ENCODE assay signal across 12 cellular contexts in genomic region chr16:67862623-67863583, GRCh38. TPM values are rescaled to one million over a fixed set of nuclear protein-coding genes. Genes with fewer than 3 reads are reported as not detected.
DNase-seq lines count a peak whose midpoint lies in the region; ATAC-seq, FAIRE-seq and TF ChIP-seq lines count a peak whose summit lies in the region.
"Had no signal": no experiment of that assay in that cellular context is flagged by ENCODE, and none has a peak within 500 bp of the region (broad histone marks: within the 10 kb centered on the region; RNA-seq: fewer than 3 reads in every experiment).

No MANE protein-coding gene starts in this region.

- DNase-seq in AG08395 (ENCODE audit: low spot score) (peak; percentile 34), astrocyte (ENCODE audit: low read depth) (peak; percentile 50), heart left ventricle (peak; percentile 82 to 92 (median 88)), posterior vena cava (ENCODE audit: low spot score) (peak; percentile 94), NCI-H146 treated with DMSO at 0.1 percent for 48 hours (lab: John Stamatoyannopoulos, UW; ENCODE audit: unreplicated experiment) (no peak)
- DNase-seq: activated CD4-positive, alpha-beta T cell treated with anti-CD3 and anti-CD28 coated beads, Interleukin-2, amount 50 U/mL, for 48 hours; COR-L47; RPMI8226 had no signal

- peaks cover 22% of the 10 kb centered on the region for H3K36me3 Mint-ChIP-seq in astrocyte (ENCODE audit: low read depth, unreplicated experiment)

- H2AFZ ChIP-seq in astrocyte (ENCODE audit: low read depth, low read length) = no peak overlapping the region

- peak overlapping the region; percentile 60 for H3K9ac ChIP-seq in astrocyte (ENCODE audit: low read length)

- FAIRE-seq in astrocyte (lab: Jason Lieb, UNC) = peak; percentile 23

- WGBS in heart left ventricle, 4 donors = 15 to 35% (median 33%) methylated on average over 9 to 11 of the region's 11 CpGs

- no peak overlapping the region for H3K4me3 ChIP-seq in astrocyte (ENCODE audit: insufficient read depth, low read depth, low read length)
- H3K4me3 ChIP-seq in heart left ventricle = peak overlapping the region in 6 of 12 donors; percentile 8 to 25 (median 18)

- TF ChIP-seq CTCF in astrocyte (IDR thresholded peaks at IDR 0.05; ENCODE audit: insufficient read depth, low read depth, low read length) (no peak), heart left ventricle (IDR thresholded peaks at IDR 0.05) (no peak)

- peak overlapping the region; percentile 80 for H3K4me2 ChIP-seq in astrocyte (ENCODE audit: low read length)

- TF ChIP-seq POLR2A in heart left ventricle (IDR thresholded peaks at IDR 0.05) = peak in 1 of 2 donors; percentile 48

- peaks cover 42% of the 10 kb centered on the region for H3K4me1 Mint-ChIP-seq in astrocyte (ENCODE audit: low read depth, unreplicated experiment)

- ATAC-seq in heart left ventricle = peak; percentile 88 to 97 (median 94)
- ATAC-seq in GM19463 (IDR thresholded peaks at IDR 0.05; ENCODE audit: unreplicated experiment) = no peak
- ATAC-seq in HG03139 (IDR thresholded peaks at IDR 0.05; ENCODE audit: unreplicated experiment) = no peak
- ATAC-seq in GM18520 (IDR thresholded peaks at IDR 0.05; ENCODE audit: unreplicated experiment) = no peak

- intact Hi-C loops in heart left ventricle (cut with DNase I) (loop anchor here in 2 of 10 donors (2.0 to 10.0 kb wide), 2 partner anchors 16 to 338 kb away; partner anchors contain the start of genes CENPT (in 1 of the 2), NUTF2 (in 1 of the 2) and RIPOR1 (in 1 of the 2)), posterior vena cava (cut with DNase I) (no loop called here)

- H3K27me3 ChIP-seq in astrocyte (ENCODE audit: insufficient read depth, low read length) (no peaks in the 10 kb centered on the region), heart left ventricle (no peaks in the 10 kb centered on the region)

- H3K9me3 Mint-ChIP-seq in astrocyte (ENCODE audit: unreplicated experiment) = no peaks in the 10 kb centered on the region

- H3K9me3 ChIP-seq in astrocyte (ENCODE audit: insufficient read depth, low read depth, low read length) (no peaks in the 10 kb centered on the region), heart left ventricle (no peaks in the 10 kb centered on the region)

- no peaks in the 10 kb centered on the region for H3K27me3 Mint-ChIP-seq in astrocyte (ENCODE audit: low read depth, unreplicated experiment)

- H3K79me2 ChIP-seq in astrocyte (ENCODE audit: insufficient read depth, low read length) = peaks cover 95% of the 10 kb centered on the region

- peak overlapping the region; percentile 90 for H3K27ac Mint-ChIP-seq in astrocyte (ENCODE audit: unreplicated experiment)

- peak overlapping the region; percentile 27 for H3K4me3 Mint-ChIP-seq in astrocyte (ENCODE audit: unreplicated experiment)

- H3K36me3 ChIP-seq in astrocyte (ENCODE audit: insufficient read depth, low read length) (peaks cover 13% of the 10 kb centered on the region), heart left ventricle (peaks cover 0 to 51% (median 30%) of the 10 kb centered on the region in 9 donors)

- H3K4me1 ChIP-seq in astrocyte (ENCODE audit: insufficient read depth, low read length) = peaks cover 48% of the 10 kb centered on the region
- H3K4me1 ChIP-seq in heart left ventricle = peaks cover 6 to 66% (median 55%) of the 10 kb centered on the region in 12 donors

- peaks cover 92% of the 10 kb centered on the region for H4K20me1 ChIP-seq in astrocyte (ENCODE audit: insufficient read depth, low read length)

- H3K27ac ChIP-seq in astrocyte (ENCODE audit: low read depth, low read length) (peak overlapping the region; percentile 82), heart left ventricle (peak overlapping the region; percentile 81 to 96 (median 88))

RNA-seq across cellular contexts. Expression of gene EDC4, which starts 9.9 kb away (rescaled TPM):
- total RNA-seq in astrocyte = 61.5 and 64.8 TPM in 2 replicates
- 10 to 100 TPM; 26.2 to 42.5 (median 32.5) TPM for total RNA-seq in heart left ventricle
- 10 to 100 TPM; 27.8 to 31.1 TPM for polyA plus RNA-seq in heart left ventricle
- total RNA-seq in posterior vena cava = 10 to 100 TPM; 37.4 to 43.1 TPM

RNA-seq across cellular contexts. Expression of gene CENPT, which starts 15.4 kb away (rescaled TPM):
- 67.3 and 79.3 TPM in 2 replicates for total RNA-seq in astrocyte
- total RNA-seq in heart left ventricle = 10 to 100 TPM; 14.4 to 31.2 (median 20.1) TPM
- polyA plus RNA-seq in heart left ventricle = 10 to 100 TPM; 25.7 to 28.0 TPM
- 10 to 100 TPM; 38.7 to 40.3 TPM for total RNA-seq in posterior vena cava

RNA-seq across cellular contexts. Expression of gene NUTF2, which starts 16.2 kb away (rescaled TPM):
- 214 and 224 TPM in 2 replicates for total RNA-seq in astrocyte
- 100 to 1,000 TPM in 2 of 9 donors, 10 to 100 TPM in 7; 66.5 to 145 (median 90.9) TPM for total RNA-seq in heart left ventricle
- 100 to 1,000 TPM; 179 to 191 TPM for polyA plus RNA-seq in heart left ventricle
- total RNA-seq in posterior vena cava = 10 to 100 TPM; 81.7 to 99.1 TPM

RNA-seq across cellular contexts. Expression of gene THAP11, which starts 20.8 kb away (rescaled TPM):
- total RNA-seq in astrocyte (16.5 and 18.1 TPM in 2 replicates), heart left ventricle (10 to 100 TPM; 24.9 to 87.5 (median 31.4) TPM), posterior vena cava (10 to 100 TPM; 24.9 to 26.1 TPM)
- 10 to 100 TPM; 10.6 to 26.3 TPM for polyA plus RNA-seq in heart left ventricle

RNA-seq across cellular contexts. Expression of gene NRN1L, which starts 21.8 kb away (rescaled TPM):
- total RNA-seq in astrocyte (0.82 and 0.91 TPM in 2 replicates), heart left ventricle (1 to 10 TPM in 4 of 9 donors, under 1 TPM in 2, not detected in 3; 0.78 to 5.8 (median 1.7) TPM), posterior vena cava (not detected)
- polyA plus RNA-seq in heart left ventricle = 1 to 10 TPM; 1.7 to 1.8 TPM
- total RNA-seq: mononuclear cell had no signal

Comparison
In these comparisons a context has a peak if more than half of its experiments do, and no peak if none do; other contexts are left out.
1. ATAC-seq: peak in heart left ventricle (4 of 4); none in GM19463 (single experiment), HG03139 (single experiment) and GM18520 (single experiment).